18 cellular contexts compared by ENCODE assay signal in genomic region chr6:136779682-136780081, GRCh38. TPM values are rescaled to one million over a fixed set of nuclear protein-coding genes. Genes with fewer than 3 reads are reported as not detected.
DNase-seq lines count a peak whose midpoint lies in the region; ATAC-seq, FAIRE-seq and TF ChIP-seq lines count a peak whose summit lies in the region.
"Had no signal": no experiment of that assay in that cellular context is flagged by ENCODE, and none has a peak within 500 bp of the region (broad histone marks: within the 10 kb centered on the region; RNA-seq: fewer than 3 reads in every experiment).

No MANE protein-coding gene starts in this region.

- H3K9me3 Mint-ChIP-seq in natural killer cell, result no peaks in the 10 kb centered on the region
- H3K9me3 Mint-ChIP-seq in natural killer cell treated with Interleukin-12 subunit alpha and Interleukin-12 subunit beta and Interleukin-15 and Interleukin-18, amount 100 ng/mL, for 72 hours, result no peaks in the 10 kb centered on the region
- no peaks in the 10 kb centered on the region for H3K9me3 Mint-ChIP-seq in stimulated activated effector memory CD8-positive, alpha-beta T cell treated with anti-CD3 and anti-CD28 coated beads, Interleukin-12 subunit alpha, Interleukin-12 subunit beta, amount 100 ng/mL, for 72 hours
- H3K9me3 Mint-ChIP-seq: CD4-positive, alpha-beta T cell had no signal

- no peak for TF ChIP-seq EP300 in GM12878 (IDR thresholded peaks at IDR 0.05; ENCODE audit: borderline replicate concordance in 1 of 2, control insufficient read depth in 1 of 2, low read depth in 2 of 2, low read length in 2 of 2)

- H3K79me2 ChIP-seq in GM12878 (ENCODE audit: control insufficient read depth, insufficient read depth, low read length), result peaks cover 100% of the 10 kb centered on the region

- RAD21 ChIA-PET in GM12878 (lab: Charles Lee; ENCODE audit: unreplicated experiment), result no interaction called here

- H3K9me3 ChIP-seq in HEK293 (ENCODE audit: control insufficient read depth, insufficient read depth, low read depth, low read length) (no peaks in the 10 kb centered on the region), GM12878 (replicated peaks; ENCODE audit: control insufficient read depth, insufficient read depth, low read length) (no peaks in the 10 kb centered on the region)
- H3K9me3 ChIP-seq: Caco-2 had no signal

- no peaks in the 10 kb centered on the region for H3K36me3 Mint-ChIP-seq in natural killer cell
- H3K36me3 Mint-ChIP-seq in natural killer cell treated with Interleukin-12 subunit alpha and Interleukin-12 subunit beta and Interleukin-15 and Interleukin-18, amount 100 ng/mL, for 72 hours, result peaks cover 9% of the 10 kb centered on the region
- peaks cover 13% of the 10 kb centered on the region for H3K36me3 Mint-ChIP-seq in stimulated activated effector memory CD8-positive, alpha-beta T cell treated with anti-CD3 and anti-CD28 coated beads, Interleukin-12 subunit alpha, Interleukin-12 subunit beta, amount 100 ng/mL, for 72 hours

- peak overlapping the region; percentile 56 to 96 for H3K27ac Mint-ChIP-seq in natural killer cell
- H3K27ac Mint-ChIP-seq in natural killer cell treated with Interleukin-12 subunit alpha and Interleukin-12 subunit beta and Interleukin-15 and Interleukin-18, amount 100 ng/mL, for 72 hours, result no peak overlapping the region
- peak overlapping the region; percentile 58 for H3K27ac Mint-ChIP-seq in stimulated activated effector memory CD8-positive, alpha-beta T cell treated with anti-CD3 and anti-CD28 coated beads, Interleukin-12 subunit alpha, Interleukin-12 subunit beta, amount 100 ng/mL, for 72 hours
- H3K27ac Mint-ChIP-seq: CD4-positive, alpha-beta T cell had no signal

- H4K20me1 ChIP-seq in GM12878 (ENCODE audit: control insufficient read depth, insufficient read depth), result no peaks in the 10 kb centered on the region

- no peaks in the 10 kb centered on the region for H3K36me3 ChIP-seq in HEK293 (ENCODE audit: control insufficient read depth in 2 of 2, insufficient read depth in 1 of 2, low read length in 2 of 2)
- peaks cover 2 to 10% of the 10 kb centered on the region in 2 experiments; a peak in 3 of 4 replicates for H3K36me3 ChIP-seq in GM12878 (ENCODE audit: control insufficient read depth in 2 of 2, insufficient read depth in 2 of 2, low read length in 1 of 2)

- DNase-seq in natural killer cell (no peak), GM12878 (ENCODE audit: low read depth, low spot score) (no peak), kidney glomerular epithelial cell (lab: John Stamatoyannopoulos, UW) (no peak), MV-4-11 (lab: John Stamatoyannopoulos, UW) (no peak), T-helper 2 cell (no peak)
- no peak for DNase-seq in natural killer cell treated with Interleukin-12 subunit alpha and Interleukin-12 subunit beta and Interleukin-15 and Interleukin-18, amount 100 ng/mL, for 72 hours (ENCODE audit: low spot score)
- DNase-seq in stimulated activated effector memory CD8-positive, alpha-beta T cell treated with anti-CD3 and anti-CD28 coated beads, Interleukin-12 subunit alpha, Interleukin-12 subunit beta, amount 100 ng/mL, for 72 hours (ENCODE audit: low spot score in 2 of 2), result no peak
- DNase-seq: Caco-2; CD4-positive, alpha-beta T cell; DMS 273 treated with DMSO at 0.1 percent for 48 hours; DMS79 treated with DMSO at 0.1 percent for 48 hours; Kasumi-1; MM.1S; NCI-H1092 treated with DMSO at 0.1 percent for 48 hours; NCI-H1436 treated with DMSO at 0.1 percent for 48 hours; NCI-H1930 had no signal

- BruUV-seq in GM12878 (replicated peaks; lab: Mats Ljungman, UMichigan), result no TSS peak

- peaks cover 32 to 59% of the 10 kb centered on the region in 2 donors for H3K4me1 Mint-ChIP-seq in natural killer cell
- peaks cover 41 to 42% of the 10 kb centered on the region in 2 donors for H3K4me1 Mint-ChIP-seq in natural killer cell treated with Interleukin-12 subunit alpha and Interleukin-12 subunit beta and Interleukin-15 and Interleukin-18, amount 100 ng/mL, for 72 hours (ENCODE audit: low read depth in 2 of 2)
- peaks cover 43% of the 10 kb centered on the region for H3K4me1 Mint-ChIP-seq in stimulated activated effector memory CD8-positive, alpha-beta T cell treated with anti-CD3 and anti-CD28 coated beads, Interleukin-12 subunit alpha, Interleukin-12 subunit beta, amount 100 ng/mL, for 72 hours

- whole genome bisulfite sequencing in GM12878 (ENCODE audit: insufficient coverage, insufficient replicate concordance, low lambda C conversion rate, missing lambda C conversion rate), result 23% methylated on average over 1 of the region's 1 CpG

- H3K4me3 Mint-ChIP-seq in natural killer cell, result no peak overlapping the region
- no peak overlapping the region for H3K4me3 Mint-ChIP-seq in natural killer cell treated with Interleukin-12 subunit alpha and Interleukin-12 subunit beta and Interleukin-15 and Interleukin-18, amount 100 ng/mL, for 72 hours
- no peak overlapping the region for H3K4me3 Mint-ChIP-seq in stimulated activated effector memory CD8-positive, alpha-beta T cell treated with anti-CD3 and anti-CD28 coated beads, Interleukin-12 subunit alpha, Interleukin-12 subunit beta, amount 100 ng/mL, for 72 hours
- H3K4me3 Mint-ChIP-seq: CD4-positive, alpha-beta T cell had no signal

- CTCF ChIA-PET in HEK293 (lab: Yijun Ruan, JAX), result interaction anchor here (1.6 kb wide), 1 partner anchor 13 kb away, joined by 6 read pairs; the partner anchor contains the start of gene MAP3K5
- CTCF ChIA-PET in GM12878 (lab: Yijun Ruan, JAX), result no interaction called here

- TF ChIP-seq CTCF in natural killer cell (IDR thresholded peaks at IDR 0.05), result no peak
- no peak for TF ChIP-seq CTCF in HEK293 (tag by site-specific recombination; IDR thresholded peaks at IDR 0.05)
- no peak for TF ChIP-seq CTCF in GM12878 (IDR thresholded peaks at IDR 0.05 in 2 of 3, conservative IDR thresholded peaks at IDR 0.05 in 1 of 3; ENCODE audit: control insufficient read depth in 2 of 3, extremely low read depth in 1 of 3, insufficient read depth in 1 of 3, low read depth in 3 of 3, low read length in 3 of 3)

- SMC1A ChIA-PET in GM12878 (lab: Charles Lee; ENCODE audit: uncharacterized antibody, unreplicated experiment), result no interaction called here

- no peak overlapping the region for H3K4me3 ChIP-seq in HEK293 (ENCODE audit: low read depth, low read length)
- H3K4me3 ChIP-seq in GM12878, result no peak overlapping the region; the same call in 1 of the 2 replicates

- H3K27ac ChIP-seq in HEK293 (ENCODE audit: extremely low read depth, low read depth, low read length) (no peak overlapping the region), GM12878 (ENCODE audit: control insufficient read depth, insufficient read depth) (0 out of 2 replicates have a peak overlapping the region, but pooled peaks have one; percentile 14)
- H3K27ac ChIP-seq: RWPE1 had no signal

- H3K4me1 ChIP-seq in HEK293 (ENCODE audit: control insufficient read depth, insufficient read depth, low read length) (peaks cover 12% of the 10 kb centered on the region), GM12878 (ENCODE audit: control insufficient read depth, insufficient read depth, low read length) (peaks cover 20% of the 10 kb centered on the region; the same call in 1 of the 2 replicates)

- no peak overlapping the region for H2AFZ ChIP-seq in GM12878 (ENCODE audit: control insufficient read depth, low read depth, low read length)

- intact Hi-C loops in natural killer cell (cut with micrococcal nuclease), result no loop called here
- intact Hi-C loops in GM12878 (cut with micrococcal nuclease; ENCODE audit: unreplicated experiment), result no loop called here

- ATAC-seq in natural killer cell (no peak), GM12878 (no peak)
- no peak for ATAC-seq in natural killer cell treated with Interleukin-12 subunit alpha and Interleukin-12 subunit beta and Interleukin-15 and Interleukin-18, amount 100 ng/mL, for 72 hours
- ATAC-seq in stimulated activated effector memory CD8-positive, alpha-beta T cell treated with anti-CD3 and anti-CD28 coated beads, Interleukin-12 subunit alpha, Interleukin-12 subunit beta, amount 100 ng/mL, for 72 hours, result no peak

- no peak overlapping the region for H3K9ac ChIP-seq in GM12878 (ENCODE audit: control insufficient read depth, insufficient read depth, low read length)

- no peak for TF ChIP-seq RAD21 in GM12878 (IDR thresholded peaks at IDR 0.05; ENCODE audit: insufficient read depth, low read depth, low read length)

- in situ Hi-C loops in GM12878 (cut with MboI), result no loop called here

- no peaks in the 10 kb centered on the region for H3K27me3 Mint-ChIP-seq in natural killer cell (ENCODE audit: low read depth in 2 of 2)
- no peaks in the 10 kb centered on the region for H3K27me3 Mint-ChIP-seq in natural killer cell treated with Interleukin-12 subunit alpha and Interleukin-12 subunit beta and Interleukin-15 and Interleukin-18, amount 100 ng/mL, for 72 hours
- H3K27me3 Mint-ChIP-seq: CD4-positive, alpha-beta T cell had no signal

- no peak for FAIRE-seq in GM12878 (lab: Jason Lieb, UNC)

- H3K27me3 ChIP-seq in GM12878 (replicated peaks in 1 of 2; ENCODE audit: control insufficient read depth in 2 of 2, insufficient read depth in 2 of 2, low read length in 1 of 2), result no peaks in the 10 kb centered on the region

- POLR2A ChIA-PET in HEK293 (lab: Yijun Ruan, JAX), result no interaction called here
- POLR2A ChIA-PET in GM12878 (lab: Charles Lee), result no interaction called here

- no peak for TF ChIP-seq POLR2A in GM12878 (IDR thresholded peaks at IDR 0.05; ENCODE audit: low read depth, low read length)

- H3K4me2 ChIP-seq in GM12878 (ENCODE audit: control insufficient read depth, insufficient read depth), result peak overlapping the region; percentile 12

RNA-seq across cellular contexts. Expression of gene MAP3K5, which starts 12.6 kb away (rescaled TPM):
- total RNA-seq in natural killer cell, result 10 to 100 TPM; 19.7 to 36.7 (median 35.4) TPM
- 10 to 100 TPM; 27.9 to 33.0 TPM for total RNA-seq in natural killer cell treated with Interleukin-12 subunit alpha and Interleukin-12 subunit beta and Interleukin-15 and Interleukin-18, amount 100 ng/mL, for 72 hours
- total RNA-seq in GM12878 (2013; cell fraction: nucleolus; rRNA removed), result 212 and 228 TPM in 2 replicates
- 28.9 and 33.4 TPM in 2 replicates for total RNA-seq in GM12878 (2014; rRNA removed)
- total RNA-seq in GM12878 (2014; rRNA removed; fragmentation: Illumina TruSeq; extraction: Trizol), result 31.4 and 32.6 TPM in 2 replicates
- 31.6 TPM in 2 replicates for total RNA-seq in GM12878 (2021)
- polyA plus RNA-seq in GM12878 (2011; ENCODE audit: low read depth), result 33.8 TPM
- 34.3 and 46.0 TPM in 2 replicates for polyA plus RNA-seq in GM12878 (2011; rRNA removed)
- 15.7 and 17.7 TPM in 2 replicates for polyA plus RNA-seq in GM12878 (2011; cell fraction: cytosol; rRNA removed)
- polyA plus RNA-seq in GM12878 (2011; cell fraction: nucleus; rRNA removed), result 23.9 and 28.8 TPM in 2 replicates
- 20.4 and 35.3 TPM in 2 replicates for polyA plus RNA-seq in GM12878 (2012)
- polyA plus RNA-seq in GM12878 (2014; fragmentation: Illumina TruSeq; extraction: Trizol), result 30.9 and 39.1 TPM in 2 replicates
- 10 to 100 TPM in 1 of 2 experiments, 1 to 10 TPM in 1; 5.4 to 11.1 TPM for polyA plus RNA-seq in GM12878 (2014; fragmentation: Nextera tagmentation; extraction: Ambion mirVana)
- 17.5 and 18.2 TPM in 2 replicates for polyA plus RNA-seq in GM12878 (2014; rRNA removed)
- 10 to 100 TPM in 1 of 2 experiments, 1 to 10 TPM in 1; 8.3 to 23.9 TPM for polyA plus RNA-seq in GM12878 (2016; fragmentation: Nextera tagmentation; extraction: Ambion mirVana)
- polyA minus RNA-seq in GM12878 (2011; rRNA and poly(A)+ RNA removed), result 49.0 and 54.4 TPM in 2 replicates
- 16.2 and 17.7 TPM in 2 replicates for polyA minus RNA-seq in GM12878 (2011; cell fraction: cytosol; rRNA and poly(A)+ RNA removed)
- polyA minus RNA-seq in GM12878 (2011; cell fraction: nucleus; rRNA and poly(A)+ RNA removed), result 40.9 and 59.3 TPM in 2 replicates

RNA-seq across cellular contexts. Expression of gene PEX7, which starts 42.7 kb away (rescaled TPM):
- total RNA-seq in natural killer cell, result 1 to 10 TPM; 2.4 to 3.6 (median 2.5) TPM
- total RNA-seq in natural killer cell treated with Interleukin-12 subunit alpha and Interleukin-12 subunit beta and Interleukin-15 and Interleukin-18, amount 100 ng/mL, for 72 hours, result 1 to 10 TPM; 4.2 to 5.9 TPM
- total RNA-seq in GM12878 (2013; cell fraction: nucleolus; rRNA removed), result 10.3 and 11.1 TPM in 2 replicates
- 11.0 and 12.4 TPM in 2 replicates for total RNA-seq in GM12878 (2014; rRNA removed)
- total RNA-seq in GM12878 (2014; rRNA removed; fragmentation: Illumina TruSeq; extraction: Trizol), result 6.8 and 7.6 TPM in 2 replicates
- total RNA-seq in GM12878 (2021), result 5.9 and 6.7 TPM in 2 replicates
- 3.9 TPM for polyA plus RNA-seq in GM12878 (2011; ENCODE audit: low read depth)
- 11.6 and 14.8 TPM in 2 replicates for polyA plus RNA-seq in GM12878 (2011; rRNA removed)
- 8.9 and 9.0 TPM in 2 replicates for polyA plus RNA-seq in GM12878 (2011; cell fraction: cytosol; rRNA removed)
- 5.6 and 6.5 TPM in 2 replicates for polyA plus RNA-seq in GM12878 (2011; cell fraction: nucleus; rRNA removed)
- 4.4 and 5.8 TPM in 2 replicates for polyA plus RNA-seq in GM12878 (2012)
- 6.1 and 7.7 TPM in 2 replicates for polyA plus RNA-seq in GM12878 (2014; fragmentation: Illumina TruSeq; extraction: Trizol)
- polyA plus RNA-seq in GM12878 (2014; fragmentation: Nextera tagmentation; extraction: Ambion mirVana), result 1 to 10 TPM in 1 of 2 experiments, under 1 TPM in 1; 0.58 to 2.7 TPM
- polyA plus RNA-seq in GM12878 (2014; rRNA removed), result 10.9 and 12.4 TPM in 2 replicates
- 10 to 100 TPM; 10.9 to 12.3 TPM for polyA plus RNA-seq in GM12878 (2016; fragmentation: Nextera tagmentation; extraction: Ambion mirVana)
- 6.7 and 7.0 TPM in 2 replicates for polyA minus RNA-seq in GM12878 (2011; rRNA and poly(A)+ RNA removed)
- polyA minus RNA-seq in GM12878 (2011; cell fraction: cytosol; rRNA and poly(A)+ RNA removed), result 2.9 and 3.5 TPM in 2 replicates
- polyA minus RNA-seq in GM12878 (2011; cell fraction: nucleus; rRNA and poly(A)+ RNA removed), result 5.9 and 11.9 TPM in 2 replicates

Comparison
In these comparisons a context has a peak if more than half of its experiments do, and no peak if none do; other contexts are left out.
1. H3K27ac Mint-ChIP-seq: peak in natural killer cell (2 of 2) and stimulated activated effector memory CD8-positive, alpha-beta T cell treated with anti-CD3 and anti-CD28 coated beads, Interleukin-12 subunit alpha, Interleukin-12 subunit beta, amount 100 ng/mL, for 72 hours (single experiment); none in natural killer cell treated with Interleukin-12 subunit alpha and Interleukin-12 subunit beta and Interleukin-15 and Interleukin-18, amount 100 ng/mL, for 72 hours (0 of 2).